In genomic region chr14:96752156-96752555, GRCh38 we compare ENCODE assay signal across 2 cellular contexts.
TF ChIP-seq lines count a peak whose summit lies in the region.

No MANE protein-coding gene starts in this region.

TF ChIP-seq in HEK293, 187 proteins besides CTCF, POLR2A, EP300 and RAD21:
- TF ChIP-seq ZIC2 (tag by site-specific recombination; IDR thresholded peaks at IDR 0.05) (0 out of 2 replicates have a peak, but pooled peaks have one; percentile 19), ZNF560 (tag by site-specific recombination; IDR thresholded peaks at IDR 0.05; ENCODE audit: borderline replicate concordance) (no peak), ZSCAN4 (tag by site-specific recombination; IDR thresholded peaks at IDR 0.05) (no peak)
TF ChIP-seq in HEK293: peak in this region for 1.

TF ChIP-seq in K562, 482 proteins besides CTCF, POLR2A, EP300 and RAD21:
- TF ChIP-seq C11orf30 (IDR thresholded peaks at IDR 0.05; ENCODE audit: low read depth) (peak; percentile 64; the same call in 1 of the 2 replicates), SMARCE1 (IDR thresholded peaks at IDR 0.05) (no peak), MAFG (tag; conservative IDR thresholded peaks at IDR 0.05) (peak; percentile 48; the same call in 1 of the 2 replicates), XRCC5 (IDR thresholded peaks at IDR 0.05; ENCODE audit: low read depth, low read length) (no peak), JUNB (CRISPR knock-in tag; conservative IDR thresholded peaks at IDR 0.05) (no peak), SRSF7 (optimal IDR thresholded peaks at IDR 0.05; ENCODE audit: low read depth, low read length) (no peak), KLF10 (CRISPR knock-in tag; IDR thresholded peaks at IDR 0.05) (no peak), ZNF316 (IDR thresholded peaks at IDR 0.05) (peak; percentile 61)
